In the genomic region with DNA sequence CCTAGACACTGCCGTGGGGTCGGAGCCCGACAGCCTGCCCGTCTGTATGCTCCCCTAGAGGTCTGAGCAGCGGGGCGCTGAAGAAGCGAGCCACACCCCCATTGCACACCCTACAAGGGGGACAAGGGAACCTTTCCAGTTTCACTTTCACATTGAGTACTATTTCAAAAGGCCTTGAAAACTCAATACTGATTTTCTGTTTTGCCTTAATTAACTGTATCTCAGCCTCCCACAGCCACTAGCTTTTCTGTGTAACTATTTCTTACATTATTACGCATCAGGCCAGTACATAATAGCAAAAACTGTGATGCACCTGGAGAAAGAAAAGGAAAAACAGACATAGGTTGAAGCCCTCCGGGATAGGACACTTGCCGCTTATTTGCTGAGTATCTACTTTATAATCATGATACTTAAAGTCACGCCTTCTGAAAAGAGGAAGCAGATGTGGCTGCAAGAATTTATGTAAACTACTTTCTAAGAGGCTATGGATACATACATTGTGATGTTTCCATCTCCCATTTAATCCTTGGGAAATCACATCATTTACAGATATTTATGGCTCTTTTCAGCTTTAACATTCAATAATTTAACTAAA, we compare ENCODE assay signal across 9 cellular contexts.
DNase-seq lines count a peak whose midpoint lies in the region; ATAC-seq lines count a peak whose summit lies in the region.
"Had no signal": no experiment of that assay in that cellular context is flagged by ENCODE, and none has a peak within 500 bp of the region (broad histone marks: within the 10 kb centered on the region; RNA-seq: fewer than 3 reads in every experiment).

No MANE protein-coding gene starts in this region.

- peaks cover 11% of the 10 kb centered on the region for H3K4me1 Mint-ChIP-seq in activated T-cell treated with anti-CD3 and anti-CD28 coated beads, Interleukin-2, amount 50 U/mL, for 4 hours (ENCODE audit: low read depth)
- peaks cover 17% of the 10 kb centered on the region for H3K4me1 Mint-ChIP-seq in stimulated activated naive CD8-positive, alpha-beta T cell treated with anti-CD3 and anti-CD28 coated beads, Interleukin-15, Interleukin-2, amounts not matched to agents 100 ng/mL and 50 ng/mL, for 24 hours (ENCODE audit: low read depth)

- ATAC-seq in activated T-cell treated with anti-CD3 and anti-CD28 coated beads, Interleukin-2, amount 50 U/mL, for 4 hours = peak; percentile 73 to 75
- no peak for ATAC-seq in GM21737 (IDR thresholded peaks at IDR 0.05; ENCODE audit: unreplicated experiment)
- ATAC-seq: A549 had no signal

- peak; percentile 11 for DNase-seq in NCI-H345 (lab: John Stamatoyannopoulos, UW)
- DNase-seq in NCI-H345 treated with DMSO at 0.1 percent for 48 hours (lab: John Stamatoyannopoulos, UW; ENCODE audit: unreplicated experiment) = no peak
- peak; percentile 35 for DNase-seq in NCI-H2029 treated with DMSO at 0.1 percent for 48 hours (lab: John Stamatoyannopoulos, UW)
- peak; percentile 22 for DNase-seq in activated T-cell treated with anti-CD3 and anti-CD28 coated beads, Interleukin-2, amount 50 U/mL, for 4 hours
- no peak for DNase-seq in C1 segment of cervical spinal cord (lab: John Stamatoyannopoulos, UW)
- DNase-seq in NCI-H526 treated with DMSO at 0.1 percent for 48 hours (lab: John Stamatoyannopoulos, UW) = no peak

- H3K4me3 Mint-ChIP-seq in activated T-cell treated with anti-CD3 and anti-CD28 coated beads, Interleukin-2, amount 50 U/mL, for 4 hours = peak overlapping the region; percentile 67
- peak overlapping the region; percentile 71 for H3K4me3 Mint-ChIP-seq in stimulated activated naive CD8-positive, alpha-beta T cell treated with anti-CD3 and anti-CD28 coated beads, Interleukin-15, Interleukin-2, amounts not matched to agents 100 ng/mL and 50 ng/mL, for 24 hours

- H3K36me3 Mint-ChIP-seq in activated T-cell treated with anti-CD3 and anti-CD28 coated beads, Interleukin-2, amount 50 U/mL, for 4 hours (ENCODE audit: insufficient read depth) = no peaks in the 10 kb centered on the region
- no peaks in the 10 kb centered on the region for H3K36me3 Mint-ChIP-seq in stimulated activated naive CD8-positive, alpha-beta T cell treated with anti-CD3 and anti-CD28 coated beads, Interleukin-15, Interleukin-2, amounts not matched to agents 100 ng/mL and 50 ng/mL, for 24 hours (ENCODE audit: low read depth)

- H3K9me3 Mint-ChIP-seq in activated T-cell treated with anti-CD3 and anti-CD28 coated beads, Interleukin-2, amount 50 U/mL, for 4 hours = no peaks in the 10 kb centered on the region
- H3K9me3 Mint-ChIP-seq in stimulated activated naive CD8-positive, alpha-beta T cell treated with anti-CD3 and anti-CD28 coated beads, Interleukin-15, Interleukin-2, amounts not matched to agents 100 ng/mL and 50 ng/mL, for 24 hours = no peaks in the 10 kb centered on the region

- peak overlapping the region; percentile 65 for H3K27ac Mint-ChIP-seq in stimulated activated naive CD8-positive, alpha-beta T cell treated with anti-CD3 and anti-CD28 coated beads, Interleukin-15, Interleukin-2, amounts not matched to agents 100 ng/mL and 50 ng/mL, for 24 hours

- no peaks in the 10 kb centered on the region for H3K27me3 Mint-ChIP-seq in activated T-cell treated with anti-CD3 and anti-CD28 coated beads, Interleukin-2, amount 50 U/mL, for 4 hours (ENCODE audit: low read depth)
- no peaks in the 10 kb centered on the region for H3K27me3 Mint-ChIP-seq in stimulated activated naive CD8-positive, alpha-beta T cell treated with anti-CD3 and anti-CD28 coated beads, Interleukin-15, Interleukin-2, amounts not matched to agents 100 ng/mL and 50 ng/mL, for 24 hours

Comparison
In these comparisons a context has a peak if more than half of its experiments do, and no peak if none do; other contexts are left out.
1. DNase-seq: peak in NCI-H345 (single experiment), NCI-H2029 treated with DMSO at 0.1 percent for 48 hours (single experiment) and activated T-cell treated with anti-CD3 and anti-CD28 coated beads, Interleukin-2, amount 50 U/mL, for 4 hours (single experiment); none in NCI-H345 treated with DMSO at 0.1 percent for 48 hours (single experiment), C1 segment of cervical spinal cord (0 of 14) and NCI-H526 treated with DMSO at 0.1 percent for 48 hours (single experiment).